8 cellular contexts compared by ENCODE assay signal in genomic region chr1:54671985-54672608, GRCh38. TPM values are rescaled to one million over a fixed set of nuclear protein-coding genes. Genes with fewer than 3 reads are reported as not detected.
DNase-seq lines count a peak whose midpoint lies in the region; ATAC-seq and TF ChIP-seq lines count a peak whose summit lies in the region.

No MANE protein-coding gene starts in this region.

- H3K9me3 Mint-ChIP-seq in HFFc6 = peaks cover 9% of the 10 kb centered on the region; the same call in 1 of the 2 replicates
- no peaks in the 10 kb centered on the region for H3K9me3 Mint-ChIP-seq in activated B cell treated with CpG ODN at 0.5 μM for 24 hours
- no peaks in the 10 kb centered on the region for H3K9me3 Mint-ChIP-seq in memory B cell

- H3K4me1 Mint-ChIP-seq in HFFc6 (ENCODE audit: low read depth) = no peaks in the 10 kb centered on the region
- H3K4me1 Mint-ChIP-seq in activated B cell treated with CpG ODN at 0.5 μM for 24 hours = no peaks in the 10 kb centered on the region
- no peaks in the 10 kb centered on the region for H3K4me1 Mint-ChIP-seq in memory B cell

- H3K4me3 Mint-ChIP-seq in HFFc6 (no peak overlapping the region), activated B cell treated with CpG ODN at 0.5 μM for 24 hours (no peak overlapping the region), memory B cell (no peak overlapping the region)

- H2AFZ ChIP-seq in DND-41 (ENCODE audit: low read depth, low read length) = no peak overlapping the region

- H3K4me1 ChIP-seq in DND-41 (ENCODE audit: insufficient read depth, low read length) = no peaks in the 10 kb centered on the region

- H3K9ac ChIP-seq in DND-41 (ENCODE audit: low read depth, low read length) = no peak overlapping the region

- H3K27ac Mint-ChIP-seq in HFFc6 (no peak overlapping the region), activated B cell treated with CpG ODN at 0.5 μM for 24 hours (no peak overlapping the region), memory B cell (no peak overlapping the region)

- peaks cover 25% of the 10 kb centered on the region for H3K27me3 Mint-ChIP-seq in HFFc6 (ENCODE audit: insufficient read depth)
- no peaks in the 10 kb centered on the region for H3K27me3 Mint-ChIP-seq in activated B cell treated with CpG ODN at 0.5 μM for 24 hours
- peaks cover 9% of the 10 kb centered on the region for H3K27me3 Mint-ChIP-seq in memory B cell

- H3K36me3 ChIP-seq in DND-41 (ENCODE audit: insufficient read depth, low read length) = no peaks in the 10 kb centered on the region

- H3K36me3 Mint-ChIP-seq in HFFc6 (ENCODE audit: low read depth) (0 out of 2 replicates have a peak, but pooled peaks cover 7% of the 10 kb centered on the region), activated B cell treated with CpG ODN at 0.5 μM for 24 hours (ENCODE audit: low read depth) (no peaks in the 10 kb centered on the region), memory B cell (no peaks in the 10 kb centered on the region)

- no peaks in the 10 kb centered on the region for H3K9me3 ChIP-seq in DND-41 (ENCODE audit: insufficient read depth, low read length, severe bottlenecking)

- intact Hi-C loops in activated B cell treated with CpG ODN at 0.5 μM for 24 hours (cut with micrococcal nuclease) = loop anchor here (1.0 to 2.0 kb wide), 2 partner anchors 138 to 601 kb away; no protein-coding TSS in a partner anchor

- no peak overlapping the region for H3K4me2 ChIP-seq in DND-41 (ENCODE audit: insufficient read depth, low read length)

- TF ChIP-seq CTCF in DND-41 (IDR thresholded peaks at IDR 0.05; ENCODE audit: borderline replicate concordance, extremely low read depth, low read length, poor library complexity, severe bottlenecking) = peak; percentile 96
- peak; percentile 93 for TF ChIP-seq CTCF in HFFc6 (IDR thresholded peaks at IDR 0.05)
- TF ChIP-seq CTCF in activated B cell treated with CpG ODN at 0.5 μM for 24 hours (IDR thresholded peaks at IDR 0.05) = no peak
- TF ChIP-seq CTCF in cardiac fibroblast (IDR thresholded peaks at IDR 0.05; ENCODE audit: low read depth, low read length) = peak; percentile 97

- H3K4me3 ChIP-seq in DND-41 (ENCODE audit: low read depth in 1 of 2, low read length in 2 of 2) (no peak overlapping the region), cardiac fibroblast (replicated peaks in 1 of 2; ENCODE audit: low read depth in 2 of 2, low read length in 2 of 2) (no peak overlapping the region)

- POLR2A ChIA-PET in activated B cell treated with CpG ODN at 0.5 μM for 24 hours (lab: Charles Lee) = no interaction called here

- no peak overlapping the region for H3K27ac ChIP-seq in DND-41 (ENCODE audit: low read length)

- CTCF ChIA-PET in activated B cell treated with CpG ODN at 0.5 μM for 24 hours (lab: Charles Lee) = interaction anchor here (1.5 kb wide), 1 partner anchor 138 kb away, joined by 6 read pairs; no protein-coding TSS in a partner anchor

- DNase-seq in DND-41 (peak; percentile 80), HFFc6 (peak; percentile 44), NCI-H2196 treated with DMSO at 0.1 percent for 48 hours (lab: John Stamatoyannopoulos, UW; ENCODE audit: unreplicated experiment) (peak; percentile 35), activated B cell treated with CpG ODN at 0.5 μM for 24 hours (peak; percentile 20), cardiac fibroblast (ENCODE audit: low read depth in 2 of 2) (peak; percentile 59 to 65), memory B cell (ENCODE audit: low spot score in 2 of 2) (peak; percentile 32 to 58), epidermal melanocyte (ENCODE audit: insufficient read length, low spot score) (no peak)
- peak; percentile 30 to 37 for DNase-seq in stimulated activated CD8-positive, alpha-beta memory T cell treated with anti-CD3 and anti-CD28 coated beads, Interleukin-7, amount 100 ng/mL, for 1 hour (ENCODE audit: low read depth in 2 of 2)

- no peaks in the 10 kb centered on the region for H4K20me1 ChIP-seq in DND-41 (ENCODE audit: insufficient read depth, low read length)

- no peaks in the 10 kb centered on the region for H3K79me2 ChIP-seq in DND-41 (ENCODE audit: insufficient read depth, low read length)

- peak; percentile 100 for ATAC-seq in DND-41 (ENCODE audit: insufficient read depth, low read depth)
- peak; percentile 57 for ATAC-seq in activated B cell treated with CpG ODN at 0.5 μM for 24 hours (ENCODE audit: low read depth)
- ATAC-seq in memory B cell (ENCODE audit: low read depth) = peak; percentile 60

- peaks cover 8% of the 10 kb centered on the region for H3K27me3 ChIP-seq in DND-41 (ENCODE audit: insufficient read depth, low read length, poor library complexity)

RNA-seq across cellular contexts. Expression of gene MROH7, which starts 30.5 kb away (rescaled TPM):
- total RNA-seq in HFFc6 (2021; fragmentation: NEBNext Ultra II Directional; extraction: Animal tissue kit (Norgen Biotek cat#: 25700)) = under 1 TPM in 1 of 6 experiments, not detected in 5; 0.09 TPM
- not detected in 2 replicates for total RNA-seq in activated B cell treated with CpG ODN at 0.5 μM for 24 hours

RNA-seq across cellular contexts. Expression of gene TTC4, which starts 43.6 kb away (rescaled TPM):
- 10 to 100 TPM; 20.1 to 31.5 (median 28.2) TPM for total RNA-seq in HFFc6 (2021; fragmentation: NEBNext Ultra II Directional; extraction: Animal tissue kit (Norgen Biotek cat#: 25700))
- total RNA-seq in activated B cell treated with CpG ODN at 0.5 μM for 24 hours = 30.8 and 31.5 TPM in 2 replicates

RNA-seq across cellular contexts. Expression of gene FAM151A, which starts 48.8 kb away (rescaled TPM):
- not detected for total RNA-seq in HFFc6 (2021; fragmentation: NEBNext Ultra II Directional; extraction: Animal tissue kit (Norgen Biotek cat#: 25700))
- not detected in 2 replicates for total RNA-seq in activated B cell treated with CpG ODN at 0.5 μM for 24 hours
